Comparison of ENCODE assay signal across 8 cellular contexts in genomic region chr3:169765281-169765624, GRCh38. TPM values are rescaled to one million over a fixed set of nuclear protein-coding genes. Genes with fewer than 3 reads are reported as not detected.
DNase-seq lines count a peak whose midpoint lies in the region; ATAC-seq and TF ChIP-seq lines count a peak whose summit lies in the region.

No MANE protein-coding gene starts in this region.

- peaks cover 21% of the 10 kb centered on the region for H3K4me1 Mint-ChIP-seq in activated CD4-positive, alpha-beta T cell treated with anti-CD3 and anti-CD28 coated beads for 36 hours

- H3K9me3 Mint-ChIP-seq in activated CD4-positive, alpha-beta T cell treated with anti-CD3 and anti-CD28 coated beads for 36 hours (ENCODE audit: low read depth): peaks cover 2% of the 10 kb centered on the region

- H3K27me3 ChIP-seq in adipocyte (replicated peaks; ENCODE audit: control insufficient read depth, insufficient read depth, low read length) (no peaks in the 10 kb centered on the region), layer of hippocampus (ENCODE audit: control insufficient read depth, insufficient read depth, low read length) (no peaks in the 10 kb centered on the region), thoracic aorta (replicated peaks; ENCODE audit: insufficient read depth) (no peaks in the 10 kb centered on the region)

- no peak for TF ChIP-seq CTCF in thoracic aorta (IDR thresholded peaks at IDR 0.05)

- POLR2A ChIA-PET in activated CD4-positive, alpha-beta T cell treated with anti-CD3 and anti-CD28 coated beads for 36 hours (lab: Charles Lee): no interaction called here

- H3K9ac ChIP-seq in adipocyte (ENCODE audit: low read length): peak overlapping the region; percentile 99

- no peaks in the 10 kb centered on the region for H3K27me3 Mint-ChIP-seq in activated CD4-positive, alpha-beta T cell treated with anti-CD3 and anti-CD28 coated beads for 36 hours

- no peak for DNase-seq in activated CD4-positive, alpha-beta T cell treated with anti-CD3 and anti-CD28 coated beads for 36 hours
- no peak for DNase-seq in activated CD4-positive, alpha-beta T cell treated with anti-CD3 and anti-CD28 coated beads, Interleukin-2, amount 50 U/mL, for 48 hours
- DNase-seq in adipocyte (ENCODE audit: low read depth) (no peak), thoracic aorta (ENCODE audit: low spot score) (no peak), DMS53 treated with DMSO at 0.1 percent for 48 hours (lab: John Stamatoyannopoulos, UW; ENCODE audit: unreplicated experiment) (no peak), medulla oblongata (ENCODE audit: extremely low spot score) (no peak), DMS114 treated with DMSO at 0.1 percent for 48 hours (lab: John Stamatoyannopoulos, UW; ENCODE audit: unreplicated experiment) (no peak)

- peak overlapping the region; percentile 91 for H3K27ac ChIP-seq in layer of hippocampus (ENCODE audit: low read depth, low read length)
- H3K27ac ChIP-seq in thoracic aorta: peak overlapping the region; percentile 98 to 99

- H3K4me1 ChIP-seq in adipocyte (ENCODE audit: control insufficient read depth, insufficient read depth, low read length): peaks cover 30% of the 10 kb centered on the region
- peaks cover 0 to 11% of the 10 kb centered on the region in 2 donors for H3K4me1 ChIP-seq in thoracic aorta (ENCODE audit: control insufficient read depth in 1 of 2, low read depth in 2 of 2)

- H3K4me3 ChIP-seq in adipocyte (ENCODE audit: low read length): peak overlapping the region; percentile 97
- H3K4me3 ChIP-seq in thoracic aorta: peak overlapping the region; percentile 92

- peaks cover 4% of the 10 kb centered on the region for H3K36me3 Mint-ChIP-seq in activated CD4-positive, alpha-beta T cell treated with anti-CD3 and anti-CD28 coated beads for 36 hours (ENCODE audit: low read depth)

- CTCF ChIA-PET in activated CD4-positive, alpha-beta T cell treated with anti-CD3 and anti-CD28 coated beads for 36 hours (lab: Charles Lee): interaction anchor here (1.0 kb wide), 1 partner anchor 202 kb away, joined by 3 read pairs; the partner anchor contains the start of gene SEC62

- H3K27ac Mint-ChIP-seq in activated CD4-positive, alpha-beta T cell treated with anti-CD3 and anti-CD28 coated beads for 36 hours: peak overlapping the region; percentile 87

- ATAC-seq in activated CD4-positive, alpha-beta T cell treated with anti-CD3 and anti-CD28 coated beads for 36 hours: no peak
- no peak for ATAC-seq in thoracic aorta (ENCODE audit: insufficient number of reproducible peaks, low FRiP score, low read depth)

- no peaks in the 10 kb centered on the region for H3K36me3 ChIP-seq in adipocyte (ENCODE audit: control insufficient read depth, insufficient read depth, low read length, severe bottlenecking)
- H3K36me3 ChIP-seq in thoracic aorta: no peaks in the 10 kb centered on the region

- intact Hi-C loops in activated CD4-positive, alpha-beta T cell treated with anti-CD3 and anti-CD28 coated beads for 36 hours (cut with DNase I, micrococcal nuclease): loop anchor here (1.0 to 10.0 kb wide), 9 partner anchors 8 to 810 kb away; partner anchors contain the start of genes SEC62 (in 2 of the 2), LRRC34 (in 1 of the 2), LRRIQ4 (in 1 of the 2) and MYNN (in 1 of the 2)

- H3K4me3 Mint-ChIP-seq in activated CD4-positive, alpha-beta T cell treated with anti-CD3 and anti-CD28 coated beads for 36 hours: peak overlapping the region; percentile 91

- peaks cover 1% of the 10 kb centered on the region for H3K9me3 ChIP-seq in adipocyte (ENCODE audit: control insufficient read depth, low read length)
- H3K9me3 ChIP-seq in thoracic aorta: no peaks in the 10 kb centered on the region

RNA-seq across cellular contexts. Expression of gene TERC, which starts 0.4 kb away (rescaled TPM):
- total RNA-seq in activated CD4-positive, alpha-beta T cell treated with anti-CD3 and anti-CD28 coated beads for 36 hours: 10 to 100 TPM in 1 of 2 experiments, 1 to 10 TPM in 1; 2.6 to 11.1 TPM
- 100 to 1,000 TPM; 126 to 132 TPM for total RNA-seq in thoracic aorta

RNA-seq across cellular contexts. Expression of gene ACTRT3, which starts 4.1 kb away (rescaled TPM):
- under 1 TPM; 0.40 to 0.62 TPM for total RNA-seq in activated CD4-positive, alpha-beta T cell treated with anti-CD3 and anti-CD28 coated beads for 36 hours
- 1 to 10 TPM; 2.7 to 3.1 TPM for total RNA-seq in thoracic aorta

RNA-seq across cellular contexts. Expression of gene MYNN, which starts 7.9 kb away (rescaled TPM):
- 10 to 100 TPM; 13.6 to 14.2 TPM for total RNA-seq in activated CD4-positive, alpha-beta T cell treated with anti-CD3 and anti-CD28 coated beads for 36 hours
- total RNA-seq in thoracic aorta: 10 to 100 TPM; 10.8 to 14.3 TPM

RNA-seq across cellular contexts. Expression of gene LRRIQ4, which starts 47.4 kb away (rescaled TPM):
- under 1 TPM; 0.09 to 0.12 TPM for total RNA-seq in activated CD4-positive, alpha-beta T cell treated with anti-CD3 and anti-CD28 coated beads for 36 hours
- total RNA-seq in thoracic aorta: not detected

RNA-seq across cellular contexts. Expression of gene LRRC34, which starts 47.5 kb away (rescaled TPM):
- 1 to 10 TPM; 3.8 TPM for total RNA-seq in activated CD4-positive, alpha-beta T cell treated with anti-CD3 and anti-CD28 coated beads for 36 hours
- total RNA-seq in thoracic aorta: 1 to 10 TPM; 4.5 to 5.1 TPM

Comparison
In these comparisons a context has a peak if more than half of its experiments do, and no peak if none do; other contexts are left out.
1. RNA of gene TERC, which starts 0.4 kb away (total RNA-seq): 126 to 132 TPM in thoracic aorta; 2.6 to 11.1 TPM in activated CD4-positive, alpha-beta T cell treated with anti-CD3 and anti-CD28 coated beads for 36 hours; every median in the first group is over 10 times any median in the second.